Comparison of ENCODE assay signal across 9 cellular contexts in the genomic region with DNA sequence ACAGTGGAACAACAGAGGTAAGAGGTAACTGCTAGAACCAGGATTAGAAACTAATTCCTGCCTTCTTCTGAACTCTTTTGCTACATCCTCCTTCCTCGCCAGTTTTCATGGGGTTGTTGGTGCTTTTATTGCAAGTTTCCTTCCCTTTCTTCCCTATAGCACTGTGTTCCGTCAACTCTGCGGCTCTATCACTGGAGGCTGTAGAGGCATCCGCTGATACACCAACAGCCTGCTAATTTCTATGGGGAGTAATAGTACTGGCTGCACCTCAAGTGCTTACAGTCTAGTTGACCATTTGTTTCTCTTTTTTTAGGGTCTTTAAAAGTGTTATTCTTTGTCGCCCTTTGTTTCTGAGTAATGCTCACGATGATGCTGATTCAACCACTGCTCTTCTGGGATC. TPM values are rescaled to one million over a fixed set of nuclear protein-coding genes. Genes with fewer than 3 reads are reported as not detected.
DNase-seq lines count a peak whose midpoint lies in the region; ATAC-seq and TF ChIP-seq lines count a peak whose summit lies in the region.
"Had no signal": no experiment of that assay in that cellular context is flagged by ENCODE, and none has a peak within 500 bp of the region (broad histone marks: within the 10 kb centered on the region; RNA-seq: fewer than 3 reads in every experiment).

No MANE protein-coding gene starts in this region.

- TF ChIP-seq CTCF in nephron (IDR thresholded peaks at IDR 0.05; ENCODE audit: unreplicated experiment in 3 of 3) (no peak), GM10248 (IDR thresholded peaks at IDR 0.05; ENCODE audit: control extremely low read depth, extremely low read depth, low read depth, missing control alignments) (no peak)

- peaks cover 20% of the 10 kb centered on the region for H3K36me3 Mint-ChIP-seq in activated naive CD4-positive, alpha-beta T cell treated with anti-CD3 and anti-CD28 coated beads for 36 hours (ENCODE audit: low read depth)
- peaks cover 22% of the 10 kb centered on the region for H3K36me3 Mint-ChIP-seq in nephron (ENCODE audit: low read depth)

- H3K27me3 Mint-ChIP-seq in activated naive CD4-positive, alpha-beta T cell treated with anti-CD3 and anti-CD28 coated beads for 36 hours (ENCODE audit: low read depth), result no peaks in the 10 kb centered on the region
- H3K27me3 Mint-ChIP-seq in nephron (ENCODE audit: low read depth), result no peaks in the 10 kb centered on the region

- POLR2A ChIA-PET in GM10248 (lab: Yijun Ruan, JAX), result no interaction called here

- peak overlapping the region; percentile 100 for H3K4me3 Mint-ChIP-seq in activated naive CD4-positive, alpha-beta T cell treated with anti-CD3 and anti-CD28 coated beads for 36 hours
- peak overlapping the region; percentile 97 to 100 (median 99) for H3K4me3 Mint-ChIP-seq in nephron

- no peak for ATAC-seq in GM19397 (IDR thresholded peaks at IDR 0.05; ENCODE audit: unreplicated experiment)

- DNase-seq in activated naive CD4-positive, alpha-beta T cell treated with anti-CD3 and anti-CD28 coated beads for 36 hours, result peak; percentile 7
- DNase-seq in activated naive CD4-positive, alpha-beta T cell treated with Interleukin-2 at 50 U/mL for 16 hours, result no peak
- DNase-seq in NOMO-1 (lab: John Stamatoyannopoulos, UW; ENCODE audit: unreplicated experiment in 2 of 2) (peak; percentile 14 to 46), dermis blood vessel endothelial cell (peak; percentile 23), GM10248 (ENCODE audit: extremely low spot score) (no peak), posterior vena cava (ENCODE audit: low spot score) (no peak)

- no peaks in the 10 kb centered on the region for H3K9me3 Mint-ChIP-seq in activated naive CD4-positive, alpha-beta T cell treated with anti-CD3 and anti-CD28 coated beads for 36 hours
- no peaks in the 10 kb centered on the region for H3K9me3 Mint-ChIP-seq in nephron

- intact Hi-C loops in activated naive CD4-positive, alpha-beta T cell treated with anti-CD3 and anti-CD28 coated beads for 36 hours (cut with micrococcal nuclease), result loop anchor here (1.0 to 5.0 kb wide), 3 partner anchors 135 to 1146 kb away; a partner anchor contains a TSS
- intact Hi-C loops in posterior vena cava (cut with DNase I), result no loop called here

- CTCF ChIA-PET in activated naive CD4-positive, alpha-beta T cell treated with anti-CD3 and anti-CD28 coated beads for 36 hours (lab: Charles Lee), result interaction anchor here (0.7 kb wide), 1 partner anchor 194 kb away, joined by 3 read pairs; no protein-coding TSS in a partner anchor
- CTCF ChIA-PET in GM10248 (lab: Yijun Ruan, JAX), result no interaction called here

- H3K27ac Mint-ChIP-seq in activated naive CD4-positive, alpha-beta T cell treated with anti-CD3 and anti-CD28 coated beads for 36 hours, result peak overlapping the region; percentile 90
- peak overlapping the region; percentile 80 to 89 (median 82) for H3K27ac Mint-ChIP-seq in nephron

- peaks cover 17% of the 10 kb centered on the region for H3K4me1 Mint-ChIP-seq in activated naive CD4-positive, alpha-beta T cell treated with anti-CD3 and anti-CD28 coated beads for 36 hours (ENCODE audit: low read depth)
- H3K4me1 Mint-ChIP-seq in nephron, result peaks cover 18% of the 10 kb centered on the region

RNA-seq across cellular contexts. Expression of a gene that starts 0.8 kb away (rescaled TPM):
- 10 to 100 TPM; 37.4 to 37.8 TPM for total RNA-seq in activated naive CD4-positive, alpha-beta T cell treated with anti-CD3 and anti-CD28 coated beads for 36 hours
- total RNA-seq in dermis blood vessel endothelial cell (6.8 and 11.3 TPM in 2 replicates), posterior vena cava (1 to 10 TPM; 3.8 to 4.3 TPM)

RNA-seq across cellular contexts. Expression of a gene that starts 20.6 kb away (rescaled TPM):
- total RNA-seq in activated naive CD4-positive, alpha-beta T cell treated with anti-CD3 and anti-CD28 coated beads for 36 hours, result not detected
- total RNA-seq in dermis blood vessel endothelial cell (not detected in 2 replicates), posterior vena cava (under 1 TPM in 1 of 2 donors, not detected in 1; 0.33 TPM)
- total RNA-seq: glomerular endothelial cell had no signal

Comparison
In these comparisons a context has a peak if more than half of its experiments do, and no peak if none do; other contexts are left out.
1. DNase-seq: peak in activated naive CD4-positive, alpha-beta T cell treated with anti-CD3 and anti-CD28 coated beads for 36 hours (single experiment), NOMO-1 (2 of 2) and dermis blood vessel endothelial cell (single experiment); none in activated naive CD4-positive, alpha-beta T cell treated with Interleukin-2 at 50 U/mL for 16 hours (single experiment), GM10248 (single experiment) and posterior vena cava (single experiment).